1 cellular context compared by ENCODE assay signal in genomic region chr19:11094520-11094894, GRCh38.
A peak's percentile ranks its signal among the peaks of the same experiment; 100 is the strongest.
TF ChIP-seq lines count a peak whose summit lies in the region.

No MANE protein-coding gene starts in this region.

TF ChIP-seq in K562, 482 proteins besides CTCF, POLR2A, EP300 and RAD21 (continued from another document):
- no peak for TF ChIP-seq MGA (IDR thresholded peaks at IDR 0.05)
- TF ChIP-seq ZNF134 (CRISPR knock-in tag; conservative IDR thresholded peaks at IDR 0.05), result no peak
- no peak for TF ChIP-seq RFX1 (IDR thresholded peaks at IDR 0.05)
- TF ChIP-seq CCAR2 (IDR thresholded peaks at IDR 0.05; ENCODE audit: low read depth, low read length), result no peak
- no peak for TF ChIP-seq NR2C1 (IDR thresholded peaks at IDR 0.05)
- 0 out of 2 replicates have a peak, but pooled peaks have one; percentile 7 for TF ChIP-seq NR2C1 (tag; IDR thresholded peaks at IDR 0.05)
- TF ChIP-seq ZNF263 (CRISPR knock-in tag; IDR thresholded peaks at IDR 0.05; ENCODE audit: borderline replicate concordance), result peak; percentile 82
- no peak for TF ChIP-seq TBL1XR1 (IDR thresholded peaks at IDR 0.05; ENCODE audit: low read length in 2 of 2)
- TF ChIP-seq ZFPM2 (CRISPR knock-in tag; IDR thresholded peaks at IDR 0.05), result no peak
- no peak for TF ChIP-seq MCM3 (IDR thresholded peaks at IDR 0.05)
- 0 out of 2 replicates have a peak, but pooled peaks have one; percentile 13 for TF ChIP-seq ATF6 (CRISPR knock-in tag; IDR thresholded peaks at IDR 0.05)
- TF ChIP-seq CHAMP1 (IDR thresholded peaks at IDR 0.05), result no peak
- peak; percentile 14; the same call in 1 of the 2 replicates for TF ChIP-seq ZNF584 (CRISPR knock-in tag; IDR thresholded peaks at IDR 0.05; ENCODE audit: low read depth)
- TF ChIP-seq ZNF232 (CRISPR knock-in tag; IDR thresholded peaks at IDR 0.05), result no peak
- no peak for TF ChIP-seq TRIM25 (IDR thresholded peaks at IDR 0.05; ENCODE audit: borderline replicate concordance)
- TF ChIP-seq CAMTA2 (CRISPR knock-in tag; conservative IDR thresholded peaks at IDR 0.05), result no peak
- no peak for TF ChIP-seq ETS1 (conservative IDR thresholded peaks at IDR 0.05; ENCODE audit: control insufficient read depth, low read depth, low read length)
- no peak for TF ChIP-seq MAX (CRISPR knock-in tag; IDR thresholded peaks at IDR 0.05)
- no peak for TF ChIP-seq SAFB2 (IDR thresholded peaks at IDR 0.05; ENCODE audit: borderline replicate concordance, low read depth, low read length, severe bottlenecking)
- TF ChIP-seq ZBTB11 (CRISPR knock-in tag; IDR thresholded peaks at IDR 0.05), result no peak
- no peak for TF ChIP-seq SREBF2 (CRISPR knock-in tag; IDR thresholded peaks at IDR 0.05)
- TF ChIP-seq ZNF408 (CRISPR knock-in tag; IDR thresholded peaks at IDR 0.05; ENCODE audit: low read depth), result no peak
- no peak for TF ChIP-seq THRAP3 (IDR thresholded peaks at IDR 0.05; ENCODE audit: borderline replicate concordance)
- TF ChIP-seq ZNF347 (CRISPR knock-in tag; IDR thresholded peaks at IDR 0.05; ENCODE audit: low read depth), result no peak
- peak; percentile 49; the same call in 1 of the 2 replicates for TF ChIP-seq ZC3H4 (CRISPR knock-in tag; IDR thresholded peaks at IDR 0.05; ENCODE audit: borderline replicate concordance)
- TF ChIP-seq ZKSCAN8 (CRISPR knock-in tag; IDR thresholded peaks at IDR 0.05), result no peak
- no peak for TF ChIP-seq NR4A1 (CRISPR knock-in tag; IDR thresholded peaks at IDR 0.05)
- TF ChIP-seq NR4A1 (tag; IDR thresholded peaks at IDR 0.05), result no peak
- no peak for TF ChIP-seq DPF2 (IDR thresholded peaks at IDR 0.05)
- TF ChIP-seq ZNF165 (CRISPR knock-in tag; IDR thresholded peaks at IDR 0.05; ENCODE audit: borderline replicate concordance), result no peak
- TF ChIP-seq ARID3A (IDR thresholded peaks at IDR 0.05; ENCODE audit: borderline replicate concordance, low read depth, low read length), result no peak
- no peak for TF ChIP-seq COPS2 (conservative IDR thresholded peaks at IDR 0.05)
- TF ChIP-seq PTRF (tag; IDR thresholded peaks at IDR 0.05), result no peak
- no peak for TF ChIP-seq RUNX1 (IDR thresholded peaks at IDR 0.05; ENCODE audit: low read depth)
